Comparison of ENCODE assay signal across 1 cellular context in the genomic region with DNA sequence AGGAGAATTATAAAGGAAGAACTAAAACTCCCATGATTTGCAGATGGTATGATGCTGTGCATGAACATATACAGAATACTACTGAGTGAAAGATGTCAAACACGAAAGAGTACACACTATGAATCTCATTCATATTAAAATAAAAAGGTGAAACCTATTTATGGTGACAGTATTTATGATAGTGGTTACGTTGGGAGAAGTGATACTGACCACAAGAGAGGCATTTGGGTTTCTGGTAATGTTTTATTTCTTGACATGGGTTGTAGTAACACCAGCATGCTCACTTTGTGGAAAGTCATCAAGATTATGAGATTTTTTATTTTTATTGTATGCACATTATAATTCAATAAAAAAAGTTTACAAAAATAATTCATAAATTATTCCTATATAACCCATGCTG.
TF ChIP-seq lines count a peak whose summit lies in the region.

No MANE protein-coding gene starts in this region.

TF ChIP-seq in GM12878, 131 proteins besides CTCF, POLR2A, EP300 and RAD21:
- TF ChIP-seq IRF4 (IDR thresholded peaks at IDR 0.05; ENCODE audit: low read depth, low read length) (no peak), MEF2B (IDR thresholded peaks at IDR 0.05; ENCODE audit: partially characterized antibody, poor library complexity, severe bottlenecking) (peak; percentile 64), RUNX3 (IDR thresholded peaks at IDR 0.05; ENCODE audit: low read length) (peak; percentile 92), ATF7 (IDR thresholded peaks at IDR 0.05; ENCODE audit: low read depth) (no peak), ASH2L (IDR thresholded peaks at IDR 0.05; ENCODE audit: borderline replicate concordance, low read depth) (no peak), MEF2A (IDR thresholded peaks at IDR 0.05; ENCODE audit: insufficient read depth, low read depth, low read length) (0 out of 2 replicates have a peak, but pooled peaks have one; percentile 38), NFIC (IDR thresholded peaks at IDR 0.05; ENCODE audit: low read depth, low read length) (0 out of 2 replicates have a peak, but pooled peaks have one; percentile 30), SPI1 (IDR thresholded peaks at IDR 0.05; ENCODE audit: borderline replicate concordance, insufficient read depth, low read depth, low read length) (0 out of 2 replicates have a peak, but pooled peaks have one; percentile 28), YBX1 (IDR thresholded peaks at IDR 0.05) (no peak)
